19 cellular contexts compared by ENCODE assay signal in the genomic region with DNA sequence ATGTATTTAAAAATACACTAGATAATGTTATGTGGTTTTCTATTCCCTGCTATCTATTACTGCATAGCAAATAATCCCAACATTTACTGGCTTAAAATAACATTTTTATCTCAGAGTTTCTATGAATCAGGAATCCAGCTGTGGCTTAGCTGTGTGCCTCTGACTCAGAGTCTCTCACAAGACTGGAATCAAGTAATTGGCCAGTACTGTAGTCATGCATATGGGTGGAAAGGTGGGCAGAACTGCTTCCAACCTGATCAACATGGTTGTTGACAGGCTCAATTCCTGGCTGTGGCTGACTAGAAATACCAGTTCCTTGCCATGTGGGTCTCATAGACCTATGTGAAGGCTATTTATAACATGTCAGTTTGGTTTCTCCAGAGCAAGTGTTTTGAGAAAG.
DNase-seq lines count a peak whose midpoint lies in the region; ATAC-seq and TF ChIP-seq lines count a peak whose summit lies in the region.
"Had no signal": no experiment of that assay in that cellular context is flagged by ENCODE, and none has a peak within 500 bp of the region (broad histone marks: within the 10 kb centered on the region; RNA-seq: fewer than 3 reads in every experiment).

No MANE protein-coding gene starts in this region.

- intact Hi-C loops in left lung (cut with DNase I) (no loop called here), lower lobe of right lung (cut with DNase I) (no loop called here)

- ATAC-seq in left lung (peak; percentile 50), HG03457 (IDR thresholded peaks at IDR 0.05; ENCODE audit: unreplicated experiment) (no peak), lower lobe of right lung (no peak)
- ATAC-seq in activated T-cell treated with anti-CD3 and anti-CD28 coated beads, Interleukin-2, amount 50 U/mL, for 72 hours (replicated peaks in 1 of 2): no peak
- ATAC-seq: gastrocnemius medialis; stimulated activated naive B cell treated with anti-CD40 and anti-IgM and Interleukin-4, amounts not matched to agents 10 μg/mL and 1 μg/mL and 100 μg/mL, for 72 hours; T-helper 17 cell had no signal

- peak; percentile 72 for DNase-seq in AG20443 (ENCODE audit: low spot score)
- DNase-seq in M059J (ENCODE audit: low read depth): peak; percentile 51
- DNase-seq in dedifferentiated amniotic fluid mesenchymal stem cell (ENCODE audit: extremely low spot score): peak; percentile 66
- DNase-seq in left lung: no peak
- no peak for DNase-seq in lower lobe of right lung
- no peak for DNase-seq in activated T-cell treated with anti-CD3 and anti-CD28 coated beads, Interleukin-2, amount 50 U/mL, for 72 hours
- no peak for DNase-seq in hippocampal formation (lab: John Stamatoyannopoulos, UW)
- DNase-seq: activated CD4-positive, alpha-beta T cell treated with anti-CD3 and anti-CD28 coated beads for 4 hours; DMS 273 treated with DMSO at 0.1 percent for 48 hours; dorsolateral prefrontal cortex; gastrocnemius medialis; NCI-H1092; small intestine; stimulated activated naive B cell treated with anti-CD40 and anti-IgM and Interleukin-4, amounts not matched to agents 10 μg/mL and 1 μg/mL and 100 μg/mL, for 72 hours; T-helper 17 cell had no signal

- no peak overlapping the region for H3K4me3 Mint-ChIP-seq in activated T-cell treated with anti-CD3 and anti-CD28 coated beads, Interleukin-2, amount 50 U/mL, for 72 hours
- H3K4me3 Mint-ChIP-seq: B cell; mesothelial cell of epicardium; stimulated activated naive B cell treated with anti-CD40 and anti-IgM and Interleukin-4, amounts not matched to agents 10 μg/mL and 1 μg/mL and 100 μg/mL, for 72 hours; T-helper 17 cell had no signal

- no peaks in the 10 kb centered on the region for H3K27me3 Mint-ChIP-seq in activated T-cell treated with anti-CD3 and anti-CD28 coated beads, Interleukin-2, amount 50 U/mL, for 72 hours (ENCODE audit: low read depth)
- H3K27me3 Mint-ChIP-seq: B cell; stimulated activated naive B cell treated with anti-CD40 and anti-IgM and Interleukin-4, amounts not matched to agents 10 μg/mL and 1 μg/mL and 100 μg/mL, for 72 hours had no signal

- no peak for TF ChIP-seq CTCF in left lung (IDR thresholded peaks at IDR 0.05)
- TF ChIP-seq CTCF in lower lobe of right lung (IDR thresholded peaks at IDR 0.05): no peak

- H3K36me3 ChIP-seq in left lung (no peaks in the 10 kb centered on the region), lower lobe of right lung (no peaks in the 10 kb centered on the region)
- H3K36me3 ChIP-seq: gastrocnemius medialis, neutrophil had no signal

- H3K27ac Mint-ChIP-seq in activated T-cell treated with anti-CD3 and anti-CD28 coated beads, Interleukin-2, amount 50 U/mL, for 72 hours: no peak overlapping the region
- H3K27ac Mint-ChIP-seq: B cell; mesothelial cell of epicardium; stimulated activated naive B cell treated with anti-CD40 and anti-IgM and Interleukin-4, amounts not matched to agents 10 μg/mL and 1 μg/mL and 100 μg/mL, for 72 hours; T-helper 17 cell had no signal

- H3K36me3 Mint-ChIP-seq in activated T-cell treated with anti-CD3 and anti-CD28 coated beads, Interleukin-2, amount 50 U/mL, for 72 hours (ENCODE audit: insufficient read depth in 2 of 2): no peaks in the 10 kb centered on the region
- H3K36me3 Mint-ChIP-seq: mesothelial cell of epicardium; stimulated activated naive B cell treated with anti-CD40 and anti-IgM and Interleukin-4, amounts not matched to agents 10 μg/mL and 1 μg/mL and 100 μg/mL, for 72 hours had no signal

- H3K4me3 ChIP-seq in left lung (no peak overlapping the region), lower lobe of right lung (no peak overlapping the region)
- H3K4me3 ChIP-seq: dorsolateral prefrontal cortex, gastrocnemius medialis had no signal

- H3K9me3 Mint-ChIP-seq in activated T-cell treated with anti-CD3 and anti-CD28 coated beads, Interleukin-2, amount 50 U/mL, for 72 hours: no peaks in the 10 kb centered on the region

- H3K4me1 ChIP-seq in left lung: no peaks in the 10 kb centered on the region
- H3K4me1 ChIP-seq in lower lobe of right lung: no peaks in the 10 kb centered on the region
- H3K4me1 ChIP-seq: gastrocnemius medialis had no signal

- H3K27ac ChIP-seq in left lung (no peak overlapping the region), lower lobe of right lung (no peak overlapping the region)
- H3K27ac ChIP-seq: dorsolateral prefrontal cortex, gastrocnemius medialis, neutrophil had no signal

- H3K9me3 ChIP-seq in left lung (peaks cover 0 to 6% of the 10 kb centered on the region in 2 donors), lower lobe of right lung (no peaks in the 10 kb centered on the region)
- H3K9me3 ChIP-seq: gastrocnemius medialis, neutrophil had no signal

- H3K4me1 Mint-ChIP-seq in activated T-cell treated with anti-CD3 and anti-CD28 coated beads, Interleukin-2, amount 50 U/mL, for 72 hours (ENCODE audit: low read depth): no peaks in the 10 kb centered on the region
- H3K4me1 Mint-ChIP-seq: B cell; mesothelial cell of epicardium; stimulated activated naive B cell treated with anti-CD40 and anti-IgM and Interleukin-4, amounts not matched to agents 10 μg/mL and 1 μg/mL and 100 μg/mL, for 72 hours; T-helper 17 cell had no signal

- H3K27me3 ChIP-seq in left lung: no peaks in the 10 kb centered on the region
- no peaks in the 10 kb centered on the region for H3K27me3 ChIP-seq in lower lobe of right lung (ENCODE audit: low read depth)
- H3K27me3 ChIP-seq: dorsolateral prefrontal cortex, gastrocnemius medialis, neutrophil had no signal

Comparison
In these comparisons a context has a peak if more than half of its experiments do, and no peak if none do; other contexts are left out.
1. DNase-seq: peak in AG20443 (single experiment), M059J (single experiment) and dedifferentiated amniotic fluid mesenchymal stem cell (single experiment); none in left lung (0 of 2), lower lobe of right lung (single experiment), activated T-cell treated with anti-CD3 and anti-CD28 coated beads, Interleukin-2, amount 50 U/mL, for 72 hours (0 of 2) and hippocampal formation (0 of 2).